In the genomic region with DNA sequence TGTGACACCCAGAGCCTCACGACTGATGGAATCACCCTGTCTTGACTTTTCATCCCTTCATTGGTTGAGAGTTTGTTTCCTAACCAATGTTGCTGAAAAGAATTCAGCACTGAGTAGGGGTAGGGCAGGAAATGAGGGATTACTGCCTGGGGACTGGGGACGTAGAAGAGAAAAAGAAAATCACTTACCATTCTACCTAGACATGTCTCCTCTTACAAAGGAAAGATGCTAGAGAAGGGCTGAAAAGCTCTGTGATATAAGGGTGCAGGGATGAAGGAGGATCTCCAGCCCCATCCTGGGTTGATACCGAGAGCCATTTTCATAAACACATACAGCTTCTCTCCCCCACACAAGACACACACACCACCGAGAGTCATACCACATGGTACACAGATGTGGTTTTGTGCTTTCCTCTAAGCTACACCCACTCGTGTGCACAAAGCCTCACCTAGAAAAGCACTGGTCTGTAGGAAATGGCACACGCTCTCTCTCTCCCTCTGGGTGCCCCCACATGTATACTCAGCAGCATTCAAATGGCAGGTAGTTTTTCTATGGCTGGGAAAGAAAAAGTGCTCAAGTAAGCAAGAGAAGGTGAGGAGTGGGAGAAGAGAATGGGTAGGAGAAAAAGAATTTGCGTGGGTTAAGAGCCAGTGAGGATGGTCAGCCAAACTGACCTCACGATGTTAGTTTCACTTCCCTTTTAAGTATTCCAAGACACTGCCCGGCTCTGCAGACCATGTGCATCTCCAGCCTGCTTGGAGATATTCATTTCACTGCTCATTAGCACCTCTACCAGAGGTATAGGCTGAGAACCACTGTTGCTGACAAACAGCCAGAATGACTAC, we compare ENCODE assay signal across 8 cellular contexts.
DNase-seq lines count a peak whose midpoint lies in the region; ATAC-seq and TF ChIP-seq lines count a peak whose summit lies in the region.

No MANE protein-coding gene starts in this region.

- no peaks in the 10 kb centered on the region for H3K9me3 ChIP-seq in body of pancreas

- H3K36me3 Mint-ChIP-seq in nephron (ENCODE audit: low read depth) = peaks cover 17% of the 10 kb centered on the region

- 60 to 63% methylated on average over 9 of the region's 9 CpGs for WGBS in body of pancreas, 2 donors

- ATAC-seq in GM19035 (IDR thresholded peaks at IDR 0.05; ENCODE audit: unreplicated experiment) = peak; percentile 80
- ATAC-seq in body of pancreas = no peak

- intact Hi-C loops in body of pancreas (cut with DNase I) = no loop called here

- H3K4me1 ChIP-seq in body of pancreas = peaks cover 4% of the 10 kb centered on the region

- DNase-seq in Jurkat, Clone E6-1 (ENCODE audit: low read depth, low spot score) = peak; percentile 65
- DNase-seq in cardiac fibroblast (ENCODE audit: low read depth in 2 of 2) = peak; percentile 60 to 64
- DNase-seq in NCI-H2107 (lab: John Stamatoyannopoulos, UW) = no peak
- no peak for DNase-seq in NCI-H524 treated with DMSO at 0.1 percent for 48 hours (lab: John Stamatoyannopoulos, UW)
- DNase-seq in body of pancreas = no peak
- no peak for DNase-seq in NCI-H1105 treated with DMSO at 0.1 percent for 48 hours (lab: John Stamatoyannopoulos, UW)

- peak overlapping the region in 1 of 4 donors; percentile 23 for H3K27ac ChIP-seq in body of pancreas

- H3K36me3 ChIP-seq in body of pancreas (replicated peaks in 1 of 2; ENCODE audit: insufficient read depth in 1 of 2, low read depth in 2 of 2) = no peaks in the 10 kb centered on the region

- peak overlapping the region in 2 of 3 experiments; percentile 18 to 48 for H3K4me3 Mint-ChIP-seq in nephron

- TF ChIP-seq CTCF in cardiac fibroblast (IDR thresholded peaks at IDR 0.05; ENCODE audit: low read depth, low read length) (no peak), nephron (IDR thresholded peaks at IDR 0.05; ENCODE audit: unreplicated experiment in 3 of 3) (no peak), body of pancreas (IDR thresholded peaks at IDR 0.05) (no peak)

- no peaks in the 10 kb centered on the region for H3K27me3 Mint-ChIP-seq in nephron (ENCODE audit: low read depth)

- H3K27me3 ChIP-seq in body of pancreas = no peaks in the 10 kb centered on the region

- no peaks in the 10 kb centered on the region for H3K9me3 Mint-ChIP-seq in nephron

- H3K27ac Mint-ChIP-seq in nephron = peak overlapping the region; percentile 90 to 93 (median 92)

- peak overlapping the region; percentile 1; the same call in 1 of the 2 replicates for H3K4me3 ChIP-seq in Jurkat, Clone E6-1 (ENCODE audit: low read length)
- H3K4me3 ChIP-seq in cardiac fibroblast (replicated peaks in 1 of 2; ENCODE audit: low read depth in 2 of 2, low read length in 2 of 2) = peak overlapping the region in 1 of 2 donors; percentile 26
- H3K4me3 ChIP-seq in body of pancreas = no peak overlapping the region

- peaks cover 35% of the 10 kb centered on the region for H3K4me1 Mint-ChIP-seq in nephron

- no peak for TF ChIP-seq POLR2A in body of pancreas (IDR thresholded peaks at IDR 0.05)

Comparison
In these comparisons a context has a peak if more than half of its experiments do, and no peak if none do; other contexts are left out.
1. DNase-seq: peak in Jurkat, Clone E6-1 (single experiment) and cardiac fibroblast (2 of 2); none in NCI-H2107 (single experiment), NCI-H524 treated with DMSO at 0.1 percent for 48 hours (single experiment), body of pancreas (0 of 4) and NCI-H1105 treated with DMSO at 0.1 percent for 48 hours (single experiment).